16 cellular contexts compared by ENCODE assay signal in the genomic region with DNA sequence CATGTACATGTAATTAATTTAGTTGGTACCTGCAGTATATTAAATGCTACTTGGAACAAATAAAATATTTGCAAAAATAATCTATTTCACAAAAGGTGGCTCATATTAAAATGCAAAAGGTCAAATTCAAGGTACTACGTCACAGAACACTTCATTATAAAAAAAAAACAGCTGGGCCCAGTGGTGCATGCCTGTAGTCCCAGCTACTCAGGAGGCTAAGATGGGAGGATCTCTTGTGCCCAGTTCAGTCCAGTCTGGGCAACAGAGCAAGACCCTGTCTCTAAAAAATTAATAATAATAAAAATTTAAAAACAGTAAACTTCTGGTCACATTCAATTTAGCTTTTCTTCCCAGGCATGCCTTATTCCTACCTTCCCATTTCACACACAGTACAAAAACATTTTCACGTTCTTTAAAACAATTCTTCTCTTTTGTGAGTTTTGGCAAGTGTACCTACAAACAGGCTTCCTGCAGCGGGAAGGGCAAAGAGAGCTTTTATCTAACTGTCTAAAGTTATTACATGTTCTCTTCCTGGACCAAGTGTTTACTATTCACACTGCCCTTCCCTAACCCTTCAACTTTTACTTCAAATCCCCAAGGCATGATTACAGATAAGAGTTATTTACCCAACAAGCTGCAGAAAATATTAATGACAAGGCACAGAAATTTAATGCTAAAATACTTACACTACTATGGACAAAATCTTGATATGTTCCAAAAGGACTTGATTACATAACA. TPM values are rescaled to one million over a fixed set of nuclear protein-coding genes. Genes with fewer than 3 reads are reported as not detected.
A peak's percentile ranks its signal among the peaks of the same experiment; 100 is the strongest.
DNase-seq lines count a peak whose midpoint lies in the region; ATAC-seq, FAIRE-seq and TF ChIP-seq lines count a peak whose summit lies in the region.
"Had no signal": no experiment of that assay in that cellular context is flagged by ENCODE, and none has a peak within 500 bp of the region (broad histone marks: within the 10 kb centered on the region; RNA-seq: fewer than 3 reads in every experiment).

No MANE protein-coding gene starts in this region.

- H3K4me1 Mint-ChIP-seq in T-helper 2 cell treated with Interferon-gamma antibody and Interleukin-4, amounts not matched to agents 5 μg/mL and 100 μg/mL, for 36 hours (ENCODE audit: low read depth), result no peaks in the 10 kb centered on the region
- H3K4me1 Mint-ChIP-seq in HFFc6 (ENCODE audit: low read depth), result peaks cover 16% of the 10 kb centered on the region
- H3K4me1 Mint-ChIP-seq: central memory CD8-positive, alpha-beta T cell had no signal

- no peaks in the 10 kb centered on the region for H3K9me3 Mint-ChIP-seq in T-helper 2 cell treated with Interferon-gamma antibody and Interleukin-4, amounts not matched to agents 5 μg/mL and 100 μg/mL, for 36 hours
- no peaks in the 10 kb centered on the region for H3K9me3 Mint-ChIP-seq in HFFc6
- H3K9me3 Mint-ChIP-seq: central memory CD8-positive, alpha-beta T cell had no signal

- no peak overlapping the region for H3K4me3 ChIP-seq in K562
- no peak overlapping the region for H3K4me3 ChIP-seq in cardiac muscle cell
- H3K4me3 ChIP-seq in mucosa of descending colon, result no peak overlapping the region
- H3K4me3 ChIP-seq in thyroid gland (replicated peaks in 1 of 3), result no peak overlapping the region
- H3K4me3 ChIP-seq: BLaER1, GM23248 had no signal

- intact Hi-C loops in K562 (cut with micrococcal nuclease), result no loop called here
- intact Hi-C loops in mucosa of descending colon (cut with DNase I, micrococcal nuclease), result no loop called here
- intact Hi-C loops in thyroid gland (cut with DNase I), result no loop called here

- H2AFZ ChIP-seq in K562 (ENCODE audit: low read depth, low read length), result no peak overlapping the region; the same call in 1 of the 2 replicates
- H2AFZ ChIP-seq: GM23248 had no signal

- BruUV-seq in K562 (replicated peaks; lab: Mats Ljungman, UMichigan), result no TSS peak

- H3K9me1 ChIP-seq in K562 (ENCODE audit: control insufficient read depth, insufficient read depth, low read length), result no peaks in the 10 kb centered on the region

- POLR2A ChIA-PET in K562 (lab: Yijun Ruan, JAX), result interaction anchor here (0.8 to 4.6 kb wide), 3 partner anchors 9 to 90 kb away, joined by 4 to 35 read pairs (median 8); a partner anchor contains a TSS

- peak overlapping the region; percentile 25; the same call in 1 of the 3 replicates for H3K27ac ChIP-seq in K562 (ENCODE audit: extremely low read depth, low read depth, low read length)
- peak overlapping the region; percentile 70 for H3K27ac ChIP-seq in cardiac muscle cell
- H3K27ac ChIP-seq in thyroid gland, result peak overlapping the region; percentile 56 to 72 (median 69)
- H3K27ac ChIP-seq: BLaER1, GM23248 had no signal

- 25% methylated on average over 3 of the region's 3 CpGs for WGBS in K562 (ENCODE audit: insufficient coverage, low coverage, missing lambda C conversion rate)
- WGBS in thyroid gland, 2 donors, result 4 to 18% methylated on average over 3 of the region's 3 CpGs

- no peak overlapping the region for H3K4me3 Mint-ChIP-seq in T-helper 2 cell treated with Interferon-gamma antibody and Interleukin-4, amounts not matched to agents 5 μg/mL and 100 μg/mL, for 36 hours
- no peak overlapping the region for H3K4me3 Mint-ChIP-seq in HFFc6
- H3K4me3 Mint-ChIP-seq: activated CD4-positive, alpha-beta T cell treated with anti-CD3 and anti-CD28 coated beads for 36 hours; central memory CD8-positive, alpha-beta T cell had no signal

- peaks cover 0 to 9% of the 10 kb centered on the region in 2 experiments; a peak in 2 of 5 replicates for H3K4me1 ChIP-seq in K562 (replicated peaks in 1 of 2; ENCODE audit: control insufficient read depth in 2 of 2, insufficient read depth in 2 of 2, low read length in 2 of 2)
- H3K4me1 ChIP-seq in cardiac muscle cell (ENCODE audit: low read depth), result peaks cover 42% of the 10 kb centered on the region
- peaks cover 13% of the 10 kb centered on the region for H3K4me1 ChIP-seq in mucosa of descending colon (ENCODE audit: low read depth)
- H3K4me1 ChIP-seq in thyroid gland, result peaks cover 37 to 56% of the 10 kb centered on the region in 2 donors

- H3K36me3 ChIP-seq in K562 (ENCODE audit: control insufficient read depth, insufficient read depth, low read length), result no peaks in the 10 kb centered on the region
- H3K36me3 ChIP-seq in cardiac muscle cell, result no peaks in the 10 kb centered on the region
- no peaks in the 10 kb centered on the region for H3K36me3 ChIP-seq in mucosa of descending colon (ENCODE audit: low read depth)
- H3K36me3 ChIP-seq in thyroid gland, result no peaks in the 10 kb centered on the region

- TF ChIP-seq POLR2A in K562 (conservative IDR thresholded peaks at IDR 0.05) (no peak), thyroid gland (IDR thresholded peaks at IDR 0.05) (no peak)

- H3K27ac Mint-ChIP-seq in T-helper 2 cell treated with Interferon-gamma antibody and Interleukin-4, amounts not matched to agents 5 μg/mL and 100 μg/mL, for 36 hours, result no peak overlapping the region
- H3K27ac Mint-ChIP-seq in HFFc6, result no peak overlapping the region
- H3K27ac Mint-ChIP-seq: activated CD4-positive, alpha-beta T cell treated with anti-CD3 and anti-CD28 coated beads for 36 hours had no signal

- no peaks in the 10 kb centered on the region for H3K9me3 ChIP-seq in K562 (replicated peaks; ENCODE audit: control insufficient read depth, insufficient read depth, low read depth, low read length)
- H3K9me3 ChIP-seq in cardiac muscle cell (ENCODE audit: low read depth), result no peaks in the 10 kb centered on the region
- no peaks in the 10 kb centered on the region for H3K9me3 ChIP-seq in mucosa of descending colon
- H3K9me3 ChIP-seq in thyroid gland, result no peaks in the 10 kb centered on the region
- H3K9me3 ChIP-seq: BLaER1 had no signal

- TF ChIP-seq CTCF in K562 (IDR thresholded peaks at IDR 0.05 in 2 of 3, conservative IDR thresholded peaks at IDR 0.05 in 1 of 3; ENCODE audit: insufficient read depth in 2 of 3, low read depth in 1 of 3, low read length in 3 of 3), result no peak
- no peak for TF ChIP-seq CTCF in cardiac muscle cell (IDR thresholded peaks at IDR 0.05; ENCODE audit: low read depth, low read length)
- TF ChIP-seq CTCF in mucosa of descending colon (IDR thresholded peaks at IDR 0.05), result no peak
- TF ChIP-seq CTCF in thyroid gland (IDR thresholded peaks at IDR 0.05), result no peak
- no peak for TF ChIP-seq CTCF in HFFc6 (IDR thresholded peaks at IDR 0.05)

- FAIRE-seq in K562 (lab: Jason Lieb, UNC), result no peak

- DNase-seq in K562 (ENCODE audit: extremely low read depth in 1 of 4, low spot score in 3 of 4), result no peak
- DNase-seq in cardiac muscle cell (ENCODE audit: low read depth in 1 of 2, low spot score in 1 of 2), result peak in 1 of 2 donors; percentile 48
- DNase-seq in mucosa of descending colon, result no peak
- DNase-seq in thyroid gland, result peak in 1 of 2 donors; percentile 22
- DNase-seq in T-helper 2 cell treated with Interferon-gamma antibody and Interleukin-4, amounts not matched to agents 5 μg/mL and 100 μg/mL, for 36 hours (ENCODE audit: low spot score), result no peak
- no peak for DNase-seq in HFFc6
- DNase-seq in GDM1 (lab: John Stamatoyannopoulos, UW), result no peak
- DNase-seq in DMS 273 (lab: John Stamatoyannopoulos, UW; ENCODE audit: unreplicated experiment), result no peak
- DNase-seq: activated CD4-positive, alpha-beta T cell treated with anti-CD3 and anti-CD28 coated beads for 36 hours; GM23248; islet precursor cell; NCI-H2171 treated with DMSO at 0.1 percent for 48 hours; stimulated activated CD4-positive, alpha-beta T cell treated with anti-CD3 and anti-CD28 coated beads, Interleukin-1b, Interleukin-23, amount 100 ng/mL, for 48 hours; SW 1271 had no signal

- H3K79me2 ChIP-seq in K562 (ENCODE audit: control insufficient read depth, insufficient read depth, low read length), result peaks cover 24% of the 10 kb centered on the region

- no peak overlapping the region; the same call in 1 of the 2 replicates for H3K4me2 ChIP-seq in K562 (ENCODE audit: insufficient read depth, low read length)
- H3K4me2 ChIP-seq: BLaER1 had no signal

- no peaks in the 10 kb centered on the region for H3K27me3 ChIP-seq in K562 (ENCODE audit: control insufficient read depth in 2 of 2, insufficient read depth in 2 of 2, low read length in 2 of 2)
- no peaks in the 10 kb centered on the region for H3K27me3 ChIP-seq in cardiac muscle cell
- H3K27me3 ChIP-seq in thyroid gland, result no peaks in the 10 kb centered on the region
- H3K27me3 ChIP-seq: BLaER1 had no signal

- H3K27me3 Mint-ChIP-seq in T-helper 2 cell treated with Interferon-gamma antibody and Interleukin-4, amounts not matched to agents 5 μg/mL and 100 μg/mL, for 36 hours (ENCODE audit: low read depth), result peaks cover 4% of the 10 kb centered on the region
- H3K27me3 Mint-ChIP-seq in HFFc6 (ENCODE audit: insufficient read depth), result no peaks in the 10 kb centered on the region; the same call in 1 of the 2 replicates
- H3K27me3 Mint-ChIP-seq: activated CD4-positive, alpha-beta T cell treated with anti-CD3 and anti-CD28 coated beads for 36 hours; central memory CD8-positive, alpha-beta T cell had no signal

- TF ChIP-seq EP300 in K562 (IDR thresholded peaks at IDR 0.05; ENCODE audit: low read length), result no peak

- no peak for TF ChIP-seq RAD21 in K562 (CRISPR knock-in tag; conservative IDR thresholded peaks at IDR 0.05 in 1 of 2, IDR thresholded peaks at IDR 0.05 in 1 of 2)

- no peak overlapping the region for H3K9ac ChIP-seq in K562 (ENCODE audit: insufficient read depth in 1 of 2, low read depth in 2 of 2, low read length in 2 of 2)
- H3K9ac ChIP-seq: BLaER1, GM23248 had no signal

- ATAC-seq in K562 (peak; percentile 42), mucosa of descending colon (peak; percentile 88)
- ATAC-seq: activated CD4-positive, alpha-beta T cell treated with anti-CD3 and anti-CD28 coated beads for 36 hours had no signal

- CTCF ChIA-PET in K562 (lab: Yijun Ruan, JAX; ENCODE audit: low intra/inter-chr PET ratio), result interaction anchor here (0.7 kb wide), 1 partner anchor 903 kb away, joined by 3 read pairs; no protein-coding TSS in a partner anchor

- no peaks in the 10 kb centered on the region for H3K36me3 Mint-ChIP-seq in T-helper 2 cell treated with Interferon-gamma antibody and Interleukin-4, amounts not matched to agents 5 μg/mL and 100 μg/mL, for 36 hours (ENCODE audit: low read depth)
- no peaks in the 10 kb centered on the region for H3K36me3 Mint-ChIP-seq in HFFc6 (ENCODE audit: low read depth)

- in situ Hi-C loops in K562 (cut with MboI), result no loop called here

- no peaks in the 10 kb centered on the region for H4K20me1 ChIP-seq in K562 (replicated peaks; ENCODE audit: control insufficient read depth, insufficient read depth, low read length)

RNA-seq across cellular contexts. Expression of a gene that starts 10.7 kb away (rescaled TPM):
- 47.7 and 122 TPM in 2 replicates for total RNA-seq in K562 (2011; cell fraction: chromatin; rRNA removed; ENCODE audit: low replicate concordance)
- 18.2 and 25.5 TPM in 2 replicates for total RNA-seq in K562 (2011; cell fraction: nucleolus; rRNA removed)
- total RNA-seq in K562 (2011; cell fraction: nucleoplasm; rRNA removed), result 38.1 and 47.5 TPM in 2 replicates
- total RNA-seq in K562 (2014; rRNA removed), result 15.1 and 16.2 TPM in 2 replicates
- total RNA-seq in K562 (2014; rRNA removed; fragmentation: Illumina TruSeq; extraction: Trizol), result 30.7 and 33.1 TPM in 2 replicates
- 38.6 and 39.4 TPM in 2 replicates for total RNA-seq in K562 (2015; rRNA removed; fragmentation: Illumina TruSeq; extraction: Trizol)
- 18.7 and 19.7 TPM in 2 replicates for total RNA-seq in K562 (2021)
- 19.8 and 20.9 TPM in 2 replicates for polyA plus RNA-seq in K562 (2011; rRNA removed)
- 7.0 and 11.9 TPM in 2 replicates for polyA plus RNA-seq in K562 (2011; cell fraction: cytosol; rRNA removed)
- polyA plus RNA-seq in K562 (2011; cell fraction: nucleus; rRNA removed), result 39.3 and 42.1 TPM in 2 replicates
- 11.6 and 14.6 TPM in 2 replicates for polyA plus RNA-seq in K562 (2012)
- polyA plus RNA-seq in K562 (2014; fragmentation: Illumina TruSeq; extraction: Trizol), result 16.9 and 20.0 TPM in 2 replicates
- 1 to 10 TPM; 7.5 to 8.1 TPM for polyA plus RNA-seq in K562 (2014; fragmentation: Nextera tagmentation; extraction: Ambion mirVana)
- polyA plus RNA-seq in K562 (2014; rRNA removed), result 14.2 and 21.4 TPM in 2 replicates
- 56.8 and 85.7 TPM in 2 replicates for polyA minus RNA-seq in K562 (2011; rRNA and poly(A)+ RNA removed)
- 13.4 and 18.4 TPM in 2 replicates for polyA minus RNA-seq in K562 (2011; cell fraction: cytosol; rRNA and poly(A)+ RNA removed)
- 45.0 and 103 TPM in 2 replicates for polyA minus RNA-seq in K562 (2011; cell fraction: nucleus; rRNA and poly(A)+ RNA removed)
- 60.1 and 103 TPM in 2 replicates for total RNA-seq in cardiac muscle cell
- polyA plus RNA-seq in cardiac muscle cell, result 62.1 and 91.3 TPM in 2 replicates
- 10 to 100 TPM; 58.9 to 98.1 (median 72.5) TPM for total RNA-seq in mucosa of descending colon
- total RNA-seq in thyroid gland, result 100 to 1,000 TPM; 122 to 181 (median 143) TPM
- total RNA-seq in HFFc6 (2021; fragmentation: NEBNext Ultra II Directional; extraction: Animal tissue kit (Norgen Biotek cat#: 25700)), result 10 to 100 TPM; 18.6 to 23.7 (median 19.2) TPM
